In the genomic region with DNA sequence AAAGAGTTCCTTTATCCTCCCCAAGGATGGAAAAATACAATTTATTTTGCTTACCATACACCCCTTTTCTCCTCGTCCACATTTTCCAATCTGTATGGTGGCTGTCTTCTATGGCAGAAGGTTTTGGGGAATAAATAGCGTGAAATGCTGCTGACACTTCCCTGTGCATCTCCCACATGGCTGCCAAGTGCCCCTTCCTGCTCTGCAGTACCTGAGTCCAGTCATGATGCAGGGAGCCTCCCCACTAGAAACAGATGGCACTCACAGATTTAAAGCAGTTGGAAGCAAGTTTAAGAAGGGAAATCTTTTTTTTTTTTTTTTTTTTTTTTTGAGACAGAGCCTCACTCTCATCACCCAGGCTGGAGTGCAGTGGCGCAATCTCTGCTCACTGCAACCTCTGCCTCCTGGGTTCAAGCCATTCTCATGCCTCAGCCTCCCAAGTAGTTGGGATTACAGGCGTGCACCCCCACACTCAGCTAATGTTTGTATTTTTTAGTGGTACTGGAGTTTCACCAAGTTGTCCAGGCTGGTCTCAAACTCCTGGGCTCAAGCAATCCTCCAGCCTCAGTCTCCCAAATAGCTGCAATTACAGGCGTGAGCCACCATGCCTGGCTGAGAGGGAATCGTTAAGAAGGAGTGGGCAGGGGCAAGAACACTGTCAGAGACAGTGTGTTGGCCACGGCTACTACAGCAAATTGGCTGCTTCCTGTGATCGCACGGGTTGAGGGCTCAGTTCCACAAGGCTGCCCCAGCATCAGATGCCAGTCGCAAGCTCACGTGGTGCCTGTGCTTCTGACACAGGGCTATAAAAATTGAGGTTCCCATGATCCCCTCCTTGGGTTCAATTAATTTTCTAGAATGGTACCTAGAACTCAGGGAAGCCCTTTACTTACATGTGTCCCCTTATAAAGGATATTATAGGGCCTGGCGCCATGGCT, we compare ENCODE assay signal across 11 cellular contexts. TPM values are rescaled to one million over a fixed set of nuclear protein-coding genes. Genes with fewer than 3 reads are reported as not detected.
DNase-seq lines count a peak whose midpoint lies in the region; ATAC-seq and TF ChIP-seq lines count a peak whose summit lies in the region.
"Had no signal": no experiment of that assay in that cellular context is flagged by ENCODE, and none has a peak within 500 bp of the region (broad histone marks: within the 10 kb centered on the region; RNA-seq: fewer than 3 reads in every experiment).

No MANE protein-coding gene starts in this region.

- H3K4me1 Mint-ChIP-seq in activated naive CD8-positive, alpha-beta T cell (ENCODE audit: low read depth) = peaks cover 48% of the 10 kb centered on the region
- peaks cover 73% of the 10 kb centered on the region for H3K4me1 Mint-ChIP-seq in activated naive CD8-positive, alpha-beta T cell treated with anti-CD3 and anti-CD28 coated beads, Interleukin-2, amount 50 U/mL, for 24 hours
- peaks cover 24% of the 10 kb centered on the region for H3K4me1 Mint-ChIP-seq in activated T-helper 17 cell treated with anti-CD3 and anti-CD28 coated beads, Interleukin-2, amount 50 U/mL, for 72 hours

- no peaks in the 10 kb centered on the region for H3K9me3 Mint-ChIP-seq in activated naive CD8-positive, alpha-beta T cell (ENCODE audit: low read depth)
- peaks cover 4% of the 10 kb centered on the region for H3K9me3 Mint-ChIP-seq in activated naive CD8-positive, alpha-beta T cell treated with anti-CD3 and anti-CD28 coated beads, Interleukin-2, amount 50 U/mL, for 24 hours
- H3K9me3 Mint-ChIP-seq in activated T-helper 17 cell treated with anti-CD3 and anti-CD28 coated beads, Interleukin-2, amount 50 U/mL, for 72 hours = no peaks in the 10 kb centered on the region
- H3K9me3 Mint-ChIP-seq: T-helper 1 cell treated with Interleukin-12 subunit alpha and Interleukin-12 subunit beta and Interleukin-4 antibody, amounts not matched to agents 30 μg/mL and 1 μg/mL, for 36 hours had no signal

- TF ChIP-seq POLR2A in transverse colon (IDR thresholded peaks at IDR 0.05) = no peak

- no peaks in the 10 kb centered on the region for H3K27me3 Mint-ChIP-seq in activated naive CD8-positive, alpha-beta T cell
- H3K27me3 Mint-ChIP-seq in activated naive CD8-positive, alpha-beta T cell treated with anti-CD3 and anti-CD28 coated beads, Interleukin-2, amount 50 U/mL, for 24 hours = no peaks in the 10 kb centered on the region
- no peaks in the 10 kb centered on the region for H3K27me3 Mint-ChIP-seq in activated T-helper 17 cell treated with anti-CD3 and anti-CD28 coated beads, Interleukin-2, amount 50 U/mL, for 72 hours

- WGBS in transverse colon (ENCODE audit: low coverage in 1 of 2), 2 donors = 89% methylated on average over 12 of the region's 12 CpGs; no CpG with 5 or more reads in 1 of the 2 donors

- TF ChIP-seq CTCF in lower lobe of right lung (IDR thresholded peaks at IDR 0.05) = no peak
- TF ChIP-seq CTCF in transverse colon (IDR thresholded peaks at IDR 0.05) = no peak
- no peak for TF ChIP-seq CTCF in coronary artery (IDR thresholded peaks at IDR 0.05)

- no peak overlapping the region for H3K4me3 Mint-ChIP-seq in activated naive CD8-positive, alpha-beta T cell
- no peak overlapping the region for H3K4me3 Mint-ChIP-seq in activated naive CD8-positive, alpha-beta T cell treated with anti-CD3 and anti-CD28 coated beads, Interleukin-2, amount 50 U/mL, for 24 hours
- peak overlapping the region; percentile 0 for H3K4me3 Mint-ChIP-seq in activated T-helper 17 cell treated with anti-CD3 and anti-CD28 coated beads, Interleukin-2, amount 50 U/mL, for 72 hours
- H3K4me3 Mint-ChIP-seq: T-helper 1 cell treated with Interleukin-12 subunit alpha and Interleukin-12 subunit beta and Interleukin-4 antibody, amounts not matched to agents 30 μg/mL and 1 μg/mL, for 36 hours had no signal

- H3K27ac ChIP-seq in lower lobe of right lung (peak overlapping the region; percentile 70), transverse colon (peak overlapping the region; percentile 41 to 71 (median 58)), coronary artery (peak overlapping the region in 1 of 2 donors; percentile 60)

- no peak for ATAC-seq in activated naive CD8-positive, alpha-beta T cell treated with anti-CD3 and anti-CD28 coated beads, Interleukin-2, amount 50 U/mL, for 24 hours
- no peak for ATAC-seq in activated T-helper 17 cell treated with anti-CD3 and anti-CD28 coated beads, Interleukin-2, amount 50 U/mL, for 72 hours (replicated peaks)
- peak in 1 of 2 donors; percentile 3 for ATAC-seq in lower lobe of right lung
- no peak for ATAC-seq in HG02981 (IDR thresholded peaks at IDR 0.05; ENCODE audit: unreplicated experiment)

- TF ChIP-seq EP300 in transverse colon (IDR thresholded peaks at IDR 0.05; ENCODE audit: low read depth) = no peak

- H3K4me3 ChIP-seq in lower lobe of right lung (no peak overlapping the region), transverse colon (no peak overlapping the region), coronary artery (no peak overlapping the region)
- H3K4me3 ChIP-seq: lung had no signal

- H3K36me3 ChIP-seq in lower lobe of right lung (peaks cover 25% of the 10 kb centered on the region), transverse colon (peaks cover 0 to 2% (median 0%) of the 10 kb centered on the region in 4 donors)

- in situ Hi-C loops in transverse colon (cut with MboI; ENCODE audit: low pct_ligation_motif_present in 1 of 4, low pct_unique_long_range_greater_than_20kb in 1 of 4, low sequenced_read_pairs in 3 of 4) = no loop called here

- no peaks in the 10 kb centered on the region for H3K9me3 ChIP-seq in lower lobe of right lung
- H3K9me3 ChIP-seq in transverse colon = no peaks in the 10 kb centered on the region

- no peaks in the 10 kb centered on the region for H3K27me3 ChIP-seq in lower lobe of right lung (ENCODE audit: low read depth)
- H3K27me3 ChIP-seq in transverse colon = no peaks in the 10 kb centered on the region

- H3K36me3 Mint-ChIP-seq in activated naive CD8-positive, alpha-beta T cell = peaks cover 8% of the 10 kb centered on the region
- H3K36me3 Mint-ChIP-seq in activated naive CD8-positive, alpha-beta T cell treated with anti-CD3 and anti-CD28 coated beads, Interleukin-2, amount 50 U/mL, for 24 hours (ENCODE audit: low read depth) = peaks cover 37% of the 10 kb centered on the region
- H3K36me3 Mint-ChIP-seq in activated T-helper 17 cell treated with anti-CD3 and anti-CD28 coated beads, Interleukin-2, amount 50 U/mL, for 72 hours (ENCODE audit: low read depth) = peaks cover 37% of the 10 kb centered on the region

- peak overlapping the region; percentile 64 for H3K27ac Mint-ChIP-seq in activated naive CD8-positive, alpha-beta T cell
- no peak overlapping the region for H3K27ac Mint-ChIP-seq in activated naive CD8-positive, alpha-beta T cell treated with anti-CD3 and anti-CD28 coated beads, Interleukin-2, amount 50 U/mL, for 24 hours
- H3K27ac Mint-ChIP-seq in activated T-helper 17 cell treated with anti-CD3 and anti-CD28 coated beads, Interleukin-2, amount 50 U/mL, for 72 hours = no peak overlapping the region
- H3K27ac Mint-ChIP-seq: T-helper 1 cell treated with Interleukin-12 subunit alpha and Interleukin-12 subunit beta and Interleukin-4 antibody, amounts not matched to agents 30 μg/mL and 1 μg/mL, for 36 hours had no signal

- H3K4me1 ChIP-seq in lower lobe of right lung = peaks cover 25% of the 10 kb centered on the region
- peaks cover 0 to 9% (median 0%) of the 10 kb centered on the region in 4 donors for H3K4me1 ChIP-seq in transverse colon

- intact Hi-C loops in lower lobe of right lung (cut with DNase I) = no loop called here
- intact Hi-C loops in transverse colon (cut with DNase I; ENCODE audit: low total_unique reads) = no loop called here

- no peak for DNase-seq in activated naive CD8-positive, alpha-beta T cell treated with anti-CD3 and anti-CD28 coated beads, Interleukin-2, amount 50 U/mL, for 24 hours
- DNase-seq in lower lobe of right lung (peak; percentile 51), transverse colon (peak; percentile 32), NCI-H187 (lab: John Stamatoyannopoulos, UW) (no peak), coronary artery (ENCODE audit: low spot score) (no peak)
- DNase-seq: foreskin fibroblast had no signal

RNA-seq across cellular contexts. Expression of gene PILRA, which starts 5.3 kb away (rescaled TPM):
- 1 to 10 TPM; 2.7 to 7.0 TPM for total RNA-seq in activated T-helper 17 cell treated with anti-CD3 and anti-CD28 coated beads, Interleukin-2, amount 50 U/mL, for 72 hours
- total RNA-seq in lower lobe of right lung (48.7 TPM), transverse colon (1 to 10 TPM in 2 of 4 donors, not detected in 2; 1.9 to 4.9 TPM)

RNA-seq across cellular contexts. Expression of gene PILRB, which starts 10.0 kb away (rescaled TPM):
- 10 to 100 TPM; 36.5 to 63.4 TPM for total RNA-seq in activated T-helper 17 cell treated with anti-CD3 and anti-CD28 coated beads, Interleukin-2, amount 50 U/mL, for 72 hours
- total RNA-seq in lower lobe of right lung (35.9 TPM), transverse colon (100 to 1,000 TPM in 2 of 4 donors, 10 to 100 TPM in 2; 80.0 to 239 (median 113) TPM)

Comparison
In these comparisons a context has a peak if more than half of its experiments do, and no peak if none do; other contexts are left out.
1. DNase-seq: peak in lower lobe of right lung (single experiment) and transverse colon (single experiment); none in activated naive CD8-positive, alpha-beta T cell treated with anti-CD3 and anti-CD28 coated beads, Interleukin-2, amount 50 U/mL, for 24 hours (single experiment), NCI-H187 (0 of 2) and coronary artery (single experiment).